Comparison of ENCODE assay signal across 14 cellular contexts in genomic region chr10:12214093-12214492, GRCh38. TPM values are rescaled to one million over a fixed set of nuclear protein-coding genes. Genes with fewer than 3 reads are reported as not detected.
DNase-seq lines count a peak whose midpoint lies in the region; ATAC-seq and TF ChIP-seq lines count a peak whose summit lies in the region.
"Had no signal": no experiment of that assay in that cellular context is flagged by ENCODE, and none has a peak within 500 bp of the region (broad histone marks: within the 10 kb centered on the region; RNA-seq: fewer than 3 reads in every experiment).

No MANE protein-coding gene starts in this region.

- H3K9me3 Mint-ChIP-seq in CD4-positive, alpha-beta memory T cell, result no peaks in the 10 kb centered on the region
- H3K9me3 Mint-ChIP-seq: activated CD4-positive, alpha-beta T cell treated with anti-CD3 and anti-CD28 coated beads, Interleukin-2, amount 10 ng/mL, durations not matched to agents 7 days and 5 days; activated naive CD4-positive, alpha-beta T cell treated with anti-CD3 and anti-CD28 coated beads for 36 hours had no signal

- peaks cover 53% of the 10 kb centered on the region for H3K36me3 ChIP-seq in CD4-positive, alpha-beta memory T cell (ENCODE audit: insufficient read depth, low read length)
- H3K36me3 ChIP-seq in gastroesophageal sphincter, result peaks cover 0 to 63% of the 10 kb centered on the region in 2 donors
- H3K36me3 ChIP-seq in skeletal muscle tissue (ENCODE audit: control insufficient read depth in 3 of 3, insufficient read depth in 3 of 3, low read length in 3 of 3), result peaks cover 24 to 38% (median 26%) of the 10 kb centered on the region in 3 donors
- peaks cover 19 to 81% of the 10 kb centered on the region in 2 donors for H3K36me3 ChIP-seq in psoas muscle (ENCODE audit: insufficient read depth in 1 of 2, low read depth in 1 of 2)

- no peak overlapping the region for H3K4me3 ChIP-seq in CD4-positive, alpha-beta memory T cell (ENCODE audit: low read length in 2 of 2)
- H3K4me3 ChIP-seq in gastroesophageal sphincter (no peak overlapping the region), skeletal muscle tissue (ENCODE audit: low read length in 3 of 3) (no peak overlapping the region), psoas muscle (no peak overlapping the region)
- H3K4me3 ChIP-seq: HAP-1, lung had no signal

- intact Hi-C loops in CD4-positive, alpha-beta memory T cell (cut with micrococcal nuclease), result loop anchor here (1.0 to 5.0 kb wide), 3 partner anchors 19 to 883 kb away; partner anchors contain the start of gene NUDT5
- intact Hi-C loops in psoas muscle (cut with DNase I), result no loop called here

- H3K4me3 Mint-ChIP-seq in CD4-positive, alpha-beta memory T cell, result no peak overlapping the region

- WGBS in gastroesophageal sphincter (ENCODE audit: low coverage in 1 of 2), 2 donors, result 16 to 44% methylated on average over 4 of the region's 4 CpGs
- WGBS in psoas muscle, 3 donors, result 64 to 76% (median 71%) methylated on average over 4 of the region's 4 CpGs

- no peaks in the 10 kb centered on the region for H3K9me3 ChIP-seq in CD4-positive, alpha-beta memory T cell (ENCODE audit: control insufficient read depth in 1 of 2, low read length in 2 of 2)
- H3K9me3 ChIP-seq in gastroesophageal sphincter, result no peaks in the 10 kb centered on the region
- no peaks in the 10 kb centered on the region for H3K9me3 ChIP-seq in skeletal muscle tissue (ENCODE audit: control insufficient read depth in 3 of 3, low read length in 3 of 3)
- no peaks in the 10 kb centered on the region for H3K9me3 ChIP-seq in psoas muscle
- H3K9me3 ChIP-seq: esophagus squamous epithelium, HAP-1 had no signal

- no peaks in the 10 kb centered on the region for H3K27me3 ChIP-seq in CD4-positive, alpha-beta memory T cell (ENCODE audit: insufficient read depth, low read length)
- H3K27me3 ChIP-seq in gastroesophageal sphincter (no peaks in the 10 kb centered on the region), skeletal muscle tissue (ENCODE audit: control insufficient read depth in 3 of 3, insufficient read depth in 3 of 3, low read length in 3 of 3) (no peaks in the 10 kb centered on the region), psoas muscle (ENCODE audit: insufficient read depth in 3 of 3, low read length in 2 of 3) (no peaks in the 10 kb centered on the region)
- H3K27me3 ChIP-seq: esophagus squamous epithelium had no signal

- no peak overlapping the region for H3K9ac ChIP-seq in skeletal muscle tissue (ENCODE audit: low read depth in 1 of 3, low read length in 3 of 3)

- no peaks in the 10 kb centered on the region for H3K27me3 Mint-ChIP-seq in CD4-positive, alpha-beta memory T cell
- H3K27me3 Mint-ChIP-seq: activated CD4-positive, alpha-beta T cell treated with anti-CD3 and anti-CD28 coated beads, Interleukin-2, amount 10 ng/mL, durations not matched to agents 7 days and 5 days had no signal

- ATAC-seq in gastroesophageal sphincter (no peak), HG02981 (IDR thresholded peaks at IDR 0.05; ENCODE audit: unreplicated experiment) (no peak), psoas muscle (no peak)

- H3K27ac ChIP-seq in CD4-positive, alpha-beta memory T cell (ENCODE audit: low read depth, low read length), result no peak overlapping the region
- peak overlapping the region; percentile 47 to 68 (median 60) for H3K27ac ChIP-seq in gastroesophageal sphincter
- peak overlapping the region; percentile 5 for H3K27ac ChIP-seq in skeletal muscle tissue (ENCODE audit: low read depth, low read length)
- H3K27ac ChIP-seq in psoas muscle, result no peak overlapping the region
- H3K27ac ChIP-seq: C4-2B had no signal

- TF ChIP-seq CTCF in gastroesophageal sphincter (IDR thresholded peaks at IDR 0.05) (no peak), psoas muscle (IDR thresholded peaks at IDR 0.05) (no peak)

- peaks cover 6% of the 10 kb centered on the region for H3K4me1 ChIP-seq in CD4-positive, alpha-beta memory T cell (ENCODE audit: insufficient read depth, low read length)
- H3K4me1 ChIP-seq in gastroesophageal sphincter (peaks cover 0 to 44% (median 8%) of the 10 kb centered on the region in 3 donors), skeletal muscle tissue (ENCODE audit: control insufficient read depth in 3 of 3, insufficient read depth in 3 of 3, low read length in 3 of 3) (peaks cover 2 to 5% (median 3%) of the 10 kb centered on the region in 3 donors), psoas muscle (peaks cover 11% of the 10 kb centered on the region)

- H3K27ac Mint-ChIP-seq in CD4-positive, alpha-beta memory T cell, result peak overlapping the region in 4 of 7 donors; percentile 26 to 94 (median 82)

- no peak for DNase-seq in CD4-positive, alpha-beta memory T cell
- peak; percentile 26 for DNase-seq in NCI-H2227 (lab: John Stamatoyannopoulos, UW; ENCODE audit: unreplicated experiment)
- DNase-seq in NCI-H345 (lab: John Stamatoyannopoulos, UW), result no peak
- no peak for DNase-seq in psoas muscle
- no peak for DNase-seq in COLO829 (ENCODE audit: low spot score)
- DNase-seq: esophagus squamous epithelium had no signal

- H3K36me3 Mint-ChIP-seq in CD4-positive, alpha-beta memory T cell, result peaks cover 39 to 56% of the 10 kb centered on the region in 2 donors

- no peak for TF ChIP-seq EP300 in gastroesophageal sphincter (IDR thresholded peaks at IDR 0.05)

- TF ChIP-seq POLR2A in gastroesophageal sphincter (IDR thresholded peaks at IDR 0.05), result no peak

- CTCF ChIA-PET in CD4-positive, alpha-beta memory T cell (lab: Charles Lee; ENCODE audit: partially characterized antibody), result interaction anchor here (0.5 to 6.0 kb wide), 19 partner anchors 10 to 688 kb away, joined by 3 to 54 read pairs (median 4); partner anchors contain the start of genes CDC123 and NUDT5

- POLR2A ChIA-PET in CD4-positive, alpha-beta memory T cell (lab: Charles Lee; ENCODE audit: partially characterized antibody), result interaction anchor here (1.9 to 4.4 kb wide), 2 partner anchors 16 to 18 kb away, joined by 6 to 17 read pairs; partner anchors contain the start of genes CDC123 and NUDT5

- peaks cover 10 to 21% (median 17%) of the 10 kb centered on the region in 4 donors for H3K4me1 Mint-ChIP-seq in CD4-positive, alpha-beta memory T cell

RNA-seq across cellular contexts. Expression of gene CDC123, which starts 18.1 kb away (rescaled TPM):
- 10 to 100 TPM; 40.7 to 41.8 TPM for total RNA-seq in CD4-positive, alpha-beta memory T cell
- polyA plus RNA-seq in CD4-positive, alpha-beta memory T cell, result 100 to 1,000 TPM; 101 to 124 TPM
- total RNA-seq in gastroesophageal sphincter (10 to 100 TPM; 53.5 to 83.7 (median 68.0) TPM), skeletal muscle tissue (84.5 TPM), psoas muscle (10 to 100 TPM; 29.1 to 46.1 (median 38.6) TPM)
- 100 to 1,000 TPM in 1 of 3 donors, 10 to 100 TPM in 2; 33.6 to 103 (median 84.6) TPM for polyA plus RNA-seq in psoas muscle

RNA-seq across cellular contexts. Expression of gene NUDT5, which starts 18.4 kb away (rescaled TPM):
- total RNA-seq in CD4-positive, alpha-beta memory T cell, result 10 to 100 TPM; 55.6 to 61.2 TPM
- 10 to 100 TPM; 55.6 to 69.4 TPM for polyA plus RNA-seq in CD4-positive, alpha-beta memory T cell
- total RNA-seq in gastroesophageal sphincter, result 10 to 100 TPM; 23.0 to 31.2 (median 27.3) TPM
- 15.7 TPM for total RNA-seq in skeletal muscle tissue
- 1 to 10 TPM; 4.8 to 5.2 (median 5.2) TPM for total RNA-seq in psoas muscle
- polyA plus RNA-seq in psoas muscle, result 10 to 100 TPM in 2 of 3 donors, 1 to 10 TPM in 1; 7.1 to 11.3 (median 11.0) TPM

Comparison
In these comparisons a context has a peak if more than half of its experiments do, and no peak if none do; other contexts are left out.
1. H3K27ac ChIP-seq: peak in gastroesophageal sphincter (4 of 4) and skeletal muscle tissue (single experiment); none in CD4-positive, alpha-beta memory T cell (single experiment) and psoas muscle (single experiment).